In genomic region chr19:55483681-55484361, GRCh38 we compare ENCODE assay signal across 15 cellular contexts. TPM values are rescaled to one million over a fixed set of nuclear protein-coding genes. Genes with fewer than 3 reads are reported as not detected.
DNase-seq lines count a peak whose midpoint lies in the region; ATAC-seq and TF ChIP-seq lines count a peak whose summit lies in the region.
"Had no signal": no experiment of that assay in that cellular context is flagged by ENCODE, and none has a peak within 500 bp of the region (broad histone marks: within the 10 kb centered on the region; RNA-seq: fewer than 3 reads in every experiment).

No MANE protein-coding gene starts in this region.

- no peak for DNase-seq in stimulated activated naive CD8-positive, alpha-beta T cell treated with anti-CD3 and anti-CD28 coated beads, Interleukin-15, amount 100 ng/mL, for 72 hours
- no peak for DNase-seq in stimulated activated naive CD8-positive, alpha-beta T cell treated with anti-CD3 and anti-CD28 coated beads, Interleukin-15, Interleukin-2, amounts not matched to agents 100 U/mL and 50 U/mL, for 24 hours
- DNase-seq in activated B cell treated with CpG ODN at 0.5 μM for 24 hours (no peak), mesothelial cell of epicardium (ENCODE audit: low spot score in 2 of 2, unreplicated experiment in 2 of 2) (no peak), UCSD-AML1 (lab: John Stamatoyannopoulos, UW; ENCODE audit: unreplicated experiment) (no peak), head of caudate nucleus (no peak), NCI-H1417 (lab: John Stamatoyannopoulos, UW) (no peak), foreskin keratinocyte (no peak)
- DNase-seq: activated CD8-positive, alpha-beta memory T cell treated with anti-CD3 and anti-CD28 coated beads, Interleukin-2, amount 10 ng/mL, durations not matched to agents 7 days and 5 days; amniotic stem cell; HCEC 1CT; NCI-H510A treated with DMSO at 0.1 percent for 48 hours had no signal

- no peaks in the 10 kb centered on the region for H3K27me3 Mint-ChIP-seq in stimulated activated naive CD8-positive, alpha-beta T cell treated with anti-CD3 and anti-CD28 coated beads, Interleukin-15, amount 100 ng/mL, for 72 hours
- H3K27me3 Mint-ChIP-seq in activated B cell treated with CpG ODN at 0.5 μM for 24 hours (no peaks in the 10 kb centered on the region), mesothelial cell of epicardium (ENCODE audit: low read depth) (no peaks in the 10 kb centered on the region)
- H3K27me3 Mint-ChIP-seq: activated CD8-positive, alpha-beta memory T cell treated with anti-CD3 and anti-CD28 coated beads, Interleukin-2, amount 10 ng/mL, durations not matched to agents 7 days and 5 days; stimulated activated naive CD8-positive, alpha-beta T cell treated with anti-CD3 and anti-CD28 coated beads, Interleukin-15, Interleukin-2, amounts not matched to agents 100 ng/mL and 50 ng/mL, for 24 hours had no signal

- intact Hi-C loops in activated B cell treated with CpG ODN at 0.5 μM for 24 hours (cut with micrococcal nuclease) (loop anchor here (2.0 kb wide), 1 partner anchor 19 kb away; no protein-coding TSS in a partner anchor), head of caudate nucleus (cut with DNase I) (no loop called here)

- H3K4me1 ChIP-seq in foreskin keratinocyte: peaks cover 7% of the 10 kb centered on the region

- no peak for TF ChIP-seq CTCF in activated B cell treated with CpG ODN at 0.5 μM for 24 hours (IDR thresholded peaks at IDR 0.05)
- no peak for TF ChIP-seq CTCF in mesothelial cell of epicardium (IDR thresholded peaks at IDR 0.05; ENCODE audit: unreplicated experiment)
- TF ChIP-seq CTCF in foreskin keratinocyte (conservative IDR thresholded peaks at IDR 0.05): no peak

- no peak overlapping the region for H3K27ac Mint-ChIP-seq in stimulated activated naive CD8-positive, alpha-beta T cell treated with anti-CD3 and anti-CD28 coated beads, Interleukin-15, amount 100 ng/mL, for 72 hours
- H3K27ac Mint-ChIP-seq in activated B cell treated with CpG ODN at 0.5 μM for 24 hours: no peak overlapping the region
- H3K27ac Mint-ChIP-seq in mesothelial cell of epicardium: no peak overlapping the region
- H3K27ac Mint-ChIP-seq: activated CD8-positive, alpha-beta memory T cell treated with anti-CD3 and anti-CD28 coated beads, Interleukin-2, amount 10 ng/mL, durations not matched to agents 7 days and 5 days; stimulated activated naive CD8-positive, alpha-beta T cell treated with anti-CD3 and anti-CD28 coated beads, Interleukin-15, Interleukin-2, amounts not matched to agents 100 ng/mL and 50 ng/mL, for 24 hours had no signal

- H3K27ac ChIP-seq in foreskin keratinocyte: no peak overlapping the region

- H3K27me3 ChIP-seq in foreskin keratinocyte: no peaks in the 10 kb centered on the region

- no peaks in the 10 kb centered on the region for H3K9me3 Mint-ChIP-seq in stimulated activated naive CD8-positive, alpha-beta T cell treated with anti-CD3 and anti-CD28 coated beads, Interleukin-15, amount 100 ng/mL, for 72 hours
- no peaks in the 10 kb centered on the region for H3K9me3 Mint-ChIP-seq in activated B cell treated with CpG ODN at 0.5 μM for 24 hours
- H3K9me3 Mint-ChIP-seq in mesothelial cell of epicardium: no peaks in the 10 kb centered on the region
- H3K9me3 Mint-ChIP-seq: stimulated activated naive CD8-positive, alpha-beta T cell treated with anti-CD3 and anti-CD28 coated beads, Interleukin-15, Interleukin-2, amounts not matched to agents 100 ng/mL and 50 ng/mL, for 24 hours had no signal

- H3K4me3 Mint-ChIP-seq in stimulated activated naive CD8-positive, alpha-beta T cell treated with anti-CD3 and anti-CD28 coated beads, Interleukin-15, amount 100 ng/mL, for 72 hours: peak overlapping the region; percentile 87
- H3K4me3 Mint-ChIP-seq in activated B cell treated with CpG ODN at 0.5 μM for 24 hours: peak overlapping the region; percentile 82
- peak overlapping the region; percentile 80 for H3K4me3 Mint-ChIP-seq in mesothelial cell of epicardium

- H3K36me3 Mint-ChIP-seq in activated B cell treated with CpG ODN at 0.5 μM for 24 hours (ENCODE audit: low read depth) (peaks cover 10% of the 10 kb centered on the region), mesothelial cell of epicardium (no peaks in the 10 kb centered on the region)

- CTCF ChIA-PET in activated B cell treated with CpG ODN at 0.5 μM for 24 hours (lab: Charles Lee): interaction anchor here (4.3 kb wide), 1 partner anchor 20 kb away, joined by 20 read pairs; no protein-coding TSS in a partner anchor

- peaks cover 52% of the 10 kb centered on the region for H3K4me1 Mint-ChIP-seq in stimulated activated naive CD8-positive, alpha-beta T cell treated with anti-CD3 and anti-CD28 coated beads, Interleukin-15, amount 100 ng/mL, for 72 hours
- H3K4me1 Mint-ChIP-seq in activated B cell treated with CpG ODN at 0.5 μM for 24 hours: peaks cover 21% of the 10 kb centered on the region
- peaks cover 22% of the 10 kb centered on the region for H3K4me1 Mint-ChIP-seq in mesothelial cell of epicardium

- no peak for ATAC-seq in stimulated activated naive CD8-positive, alpha-beta T cell treated with anti-CD3 and anti-CD28 coated beads, Interleukin-15, amount 100 ng/mL, for 72 hours
- ATAC-seq in stimulated activated naive CD8-positive, alpha-beta T cell treated with anti-CD3 and anti-CD28 coated beads, Interleukin-15, Interleukin-2, amounts not matched to agents 100 U/mL and 50 U/mL, for 24 hours: no peak
- ATAC-seq in activated B cell treated with CpG ODN at 0.5 μM for 24 hours (ENCODE audit: low read depth) (no peak), foreskin keratinocyte (no peak)

- POLR2A ChIA-PET in activated B cell treated with CpG ODN at 0.5 μM for 24 hours (lab: Charles Lee): interaction anchor here (1.5 to 4.1 kb wide), 2 partner anchors 7 to 121 kb away, joined by 3 to 42 read pairs; partner anchors contain the start of genes ZNF628 and ZNF865

RNA-seq across cellular contexts. Expression of gene NAT14, which starts 1.2 kb away (rescaled TPM):
- 10.9 and 13.8 TPM in 2 replicates for total RNA-seq in activated B cell treated with CpG ODN at 0.5 μM for 24 hours
- 52.6 to 54.4 TPM (median 53.1 TPM) in 3 replicates for total RNA-seq in mesothelial cell of epicardium
- total RNA-seq in foreskin keratinocyte: 20.7 and 22.4 TPM in 2 replicates
- 31.1 and 33.2 TPM in 2 replicates for polyA plus RNA-seq in foreskin keratinocyte

RNA-seq across cellular contexts. Expression of gene SSC5D, which starts 4.4 kb away (rescaled TPM):
- total RNA-seq in activated B cell treated with CpG ODN at 0.5 μM for 24 hours (0.17 and 0.20 TPM in 2 replicates), mesothelial cell of epicardium (7.0 to 8.5 TPM (median 7.8 TPM) in 3 replicates), foreskin keratinocyte (not detected in 2 replicates)
- 0.01 TPM in 1 of 2 replicates, not detected in the other for polyA plus RNA-seq in foreskin keratinocyte

RNA-seq across cellular contexts. Expression of gene ZNF628, which starts 7.4 kb away (rescaled TPM):
- total RNA-seq in activated B cell treated with CpG ODN at 0.5 μM for 24 hours (10.4 and 12.7 TPM in 2 replicates), mesothelial cell of epicardium (19.0 to 23.1 TPM (median 22.0 TPM) in 3 replicates), foreskin keratinocyte (3.9 and 4.4 TPM in 2 replicates)
- polyA plus RNA-seq in foreskin keratinocyte: 3.5 and 4.8 TPM in 2 replicates

RNA-seq across cellular contexts. Expression of gene C19orf85, which starts 19.3 kb away (rescaled TPM):
- total RNA-seq in activated B cell treated with CpG ODN at 0.5 μM for 24 hours: not detected in 2 replicates
- not detected in 3 replicates for total RNA-seq in mesothelial cell of epicardium
- not detected in 2 replicates for total RNA-seq in foreskin keratinocyte
- not detected in 2 replicates for polyA plus RNA-seq in foreskin keratinocyte
- total RNA-seq: activated CD8-positive, alpha-beta memory T cell treated with anti-CD3 and anti-CD28 coated beads, Interleukin-2, amount 10 ng/mL, durations not matched to agents 7 days and 5 days; M059J; mucosa of descending colon had no signal

RNA-seq across cellular contexts. Expression of gene ISOC2, which starts 22.4 kb away (rescaled TPM):
- total RNA-seq in activated B cell treated with CpG ODN at 0.5 μM for 24 hours (28.7 and 29.0 TPM in 2 replicates), mesothelial cell of epicardium (35.0 to 39.2 TPM (median 38.6 TPM) in 3 replicates), foreskin keratinocyte (58.2 and 59.0 TPM in 2 replicates)
- polyA plus RNA-seq in foreskin keratinocyte: 76.4 and 81.3 TPM in 2 replicates
